ENCODE assay signal across 9 cellular contexts in the genomic region with DNA sequence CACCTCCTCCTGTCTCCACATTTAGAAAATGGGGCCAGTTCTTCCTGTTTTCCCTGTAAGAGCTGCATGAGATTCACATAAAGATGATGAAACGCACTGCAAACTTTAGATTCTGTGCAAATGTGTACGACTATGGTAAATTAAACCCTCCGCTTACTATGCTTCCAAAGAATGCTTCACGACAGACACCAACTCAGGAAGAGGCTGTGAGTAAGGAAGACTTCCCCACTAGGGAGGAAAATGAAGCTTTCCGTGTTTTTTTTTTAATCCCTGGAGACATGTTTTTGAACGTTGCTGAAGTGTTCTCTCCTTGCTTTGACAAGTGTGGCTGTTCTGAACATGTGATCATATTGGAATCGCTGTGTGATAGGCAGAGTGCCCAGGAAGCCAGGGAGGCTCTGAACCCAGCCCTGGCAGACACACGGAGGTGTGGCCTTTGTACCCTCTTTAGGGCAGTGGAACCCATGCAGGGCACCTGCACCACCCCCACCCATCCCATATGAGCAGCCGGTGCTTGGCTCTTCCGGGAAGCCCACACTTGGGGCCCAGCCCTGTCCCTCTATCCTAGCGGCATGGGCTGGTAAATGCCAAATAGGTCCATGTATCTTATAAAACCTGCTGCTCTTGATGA. TPM values are rescaled to one million over a fixed set of nuclear protein-coding genes. Genes with fewer than 3 reads are reported as not detected.
A peak's percentile ranks its signal among the peaks of the same experiment; 100 is the strongest.
DNase-seq lines count a peak whose midpoint lies in the region; ATAC-seq and TF ChIP-seq lines count a peak whose summit lies in the region.
"Had no signal": no experiment of that assay in that cellular context is flagged by ENCODE, and none has a peak within 500 bp of the region (broad histone marks: within the 10 kb centered on the region; RNA-seq: fewer than 3 reads in every experiment).

No MANE protein-coding gene starts in this region.

- CTCF ChIA-PET in RWPE1 (lab: Yijun Ruan, JAX), result interaction anchor here (1.0 to 1.3 kb wide), 3 partner anchors 55 to 81 kb away, joined by 3 to 5 read pairs (median 3); no protein-coding TSS in a partner anchor

- H4K20me1 ChIP-seq in OCI-LY3 (ENCODE audit: insufficient read depth, low read length), result no peaks in the 10 kb centered on the region

- no peaks in the 10 kb centered on the region for H3K36me3 Mint-ChIP-seq in naive B cell

- peak overlapping the region; percentile 73 for H2AFZ ChIP-seq in OCI-LY3 (ENCODE audit: low read depth, low read length)

- peaks cover 66% of the 10 kb centered on the region for H3K4me1 ChIP-seq in OCI-LY3 (ENCODE audit: low read length)
- H3K4me1 ChIP-seq: HAP-1 had no signal

- peaks cover 2% of the 10 kb centered on the region for H3K36me3 ChIP-seq in OCI-LY3 (replicated peaks; ENCODE audit: low read depth, low read length)
- H3K36me3 ChIP-seq: HAP-1 had no signal

- no peaks in the 10 kb centered on the region for H3K9me3 ChIP-seq in OCI-LY3 (ENCODE audit: insufficient read depth, low read length)
- H3K9me3 ChIP-seq: HAP-1 had no signal

- H3K27ac Mint-ChIP-seq in naive B cell, result peak overlapping the region in 4 of 6 donors; percentile 16 to 60 (median 38)

- H3K9me3 Mint-ChIP-seq in naive B cell, result no peaks in the 10 kb centered on the region

- peaks cover 43 to 47% (median 44%) of the 10 kb centered on the region in 3 donors for H3K4me1 Mint-ChIP-seq in naive B cell

- TF ChIP-seq CTCF in OCI-LY3 (IDR thresholded peaks at IDR 0.05; ENCODE audit: low read depth, low read length), result no peak; the same call in 1 of the 2 replicates
- peak; percentile 12 for TF ChIP-seq CTCF in cardiac fibroblast (IDR thresholded peaks at IDR 0.05; ENCODE audit: low read depth, low read length)
- TF ChIP-seq CTCF in RWPE1 (conservative IDR thresholded peaks at IDR 0.05; ENCODE audit: low read depth), result no peak

- H3K27ac ChIP-seq in OCI-LY3 (ENCODE audit: low read length), result no peak overlapping the region
- no peak overlapping the region; the same call in 1 of the 2 replicates for H3K27ac ChIP-seq in RWPE1

- H3K4me3 Mint-ChIP-seq in naive B cell, result peak overlapping the region in 5 of 8 donors; percentile 38 to 77 (median 46)

- H3K27me3 ChIP-seq in OCI-LY3 (ENCODE audit: low read depth, low read length), result no peaks in the 10 kb centered on the region

- DNase-seq in DMS53 treated with DMSO at 0.1 percent for 48 hours (lab: John Stamatoyannopoulos, UW; ENCODE audit: unreplicated experiment), result peak; percentile 16
- peak; percentile 70 to 92 for DNase-seq in cardiac fibroblast (ENCODE audit: low read depth in 2 of 2)
- no peak for DNase-seq in naive B cell
- DNase-seq in NOMO-1 treated with DMSO at 0.1 percent for 48 hours (lab: John Stamatoyannopoulos, UW; ENCODE audit: unreplicated experiment), result no peak
- no peak for DNase-seq in RWPE1 (ENCODE audit: low spot score)
- no peak for DNase-seq in D341Med (ENCODE audit: low spot score)
- no peak for DNase-seq in SKM-1 (lab: John Stamatoyannopoulos, UW; ENCODE audit: unreplicated experiment)

- ATAC-seq in naive B cell (ENCODE audit: low read depth in 2 of 2), result peak in 1 of 2 donors; percentile 42

- peak overlapping the region; percentile 64 for H3K4me2 ChIP-seq in OCI-LY3 (ENCODE audit: low read length)

- H3K27me3 Mint-ChIP-seq in naive B cell, result no peaks in the 10 kb centered on the region

- POLR2A ChIA-PET in RWPE1 (lab: Yijun Ruan, JAX; ENCODE audit: low non-redundant PET), result no interaction called here

- 0 out of 2 replicates have a peak, but pooled peaks cover 3% of the 10 kb centered on the region for H3K79me2 ChIP-seq in OCI-LY3 (ENCODE audit: low read length)

- H3K4me3 ChIP-seq in OCI-LY3 (ENCODE audit: low read length), result peak overlapping the region; percentile 53
- H3K4me3 ChIP-seq in cardiac fibroblast (replicated peaks in 1 of 2; ENCODE audit: low read depth in 2 of 2, low read length in 2 of 2), result peak overlapping the region in 1 of 2 donors; percentile 30
- H3K4me3 ChIP-seq: HAP-1 had no signal

- H3K9ac ChIP-seq in OCI-LY3 (ENCODE audit: low read length), result peak overlapping the region; percentile 26; the same call in 1 of the 2 replicates

RNA-seq across cellular contexts. Expression of a gene that starts 7.5 kb away (rescaled TPM):
- polyA plus RNA-seq in naive B cell (ENCODE audit: low read depth in 6 of 6), result 1 to 10 TPM in 5 of 6 donors, under 1 TPM in 1; 0.71 to 9.4 (median 5.3) TPM

RNA-seq across cellular contexts. Expression of a gene that starts 10.9 kb away (rescaled TPM):
- polyA plus RNA-seq in naive B cell (ENCODE audit: low read depth in 6 of 6), result 10 to 100 TPM; 51.3 to 98.1 (median 62.4) TPM

Comparison
In these comparisons a context has a peak if more than half of its experiments do, and no peak if none do; other contexts are left out.
1. DNase-seq: peak in DMS53 treated with DMSO at 0.1 percent for 48 hours (single experiment) and cardiac fibroblast (2 of 2); none in naive B cell (single experiment), NOMO-1 treated with DMSO at 0.1 percent for 48 hours (single experiment), RWPE1 (single experiment), D341Med (single experiment) and SKM-1 (single experiment).